In genomic region chr12:1465990-1466389, GRCh38 we compare ENCODE assay signal across 18 cellular contexts.
DNase-seq lines count a peak whose midpoint lies in the region; ATAC-seq, FAIRE-seq and TF ChIP-seq lines count a peak whose summit lies in the region.
"Had no signal": no experiment of that assay in that cellular context is flagged by ENCODE, and none has a peak within 500 bp of the region (broad histone marks: within the 10 kb centered on the region; RNA-seq: fewer than 3 reads in every experiment).

No MANE protein-coding gene starts in this region.

- H3K4me1 Mint-ChIP-seq in nephron, result peaks cover 65% of the 10 kb centered on the region
- peaks cover 9% of the 10 kb centered on the region for H3K4me1 Mint-ChIP-seq in progenitor cell of endocrine pancreas (ENCODE audit: low read depth)
- peaks cover 2% of the 10 kb centered on the region for H3K4me1 Mint-ChIP-seq in stimulated activated effector memory CD8-positive, alpha-beta T cell treated with anti-CD3 and anti-CD28 coated beads, Interleukin-12 subunit alpha, Interleukin-12 subunit beta, amount 100 ng/mL, for 72 hours

- peak; percentile 93 for FAIRE-seq in HTR-8/SVneo (lab: Jason Lieb, UNC)
- FAIRE-seq: A204.1, GM12892, GM18507 had no signal

- no peak for DNase-seq in HTR-8/SVneo (ENCODE audit: insufficient read length, low spot score)
- DNase-seq in progenitor cell of endocrine pancreas (ENCODE audit: low spot score, unreplicated experiment), result no peak
- no peak for DNase-seq in activated naive CD4-positive, alpha-beta T cell treated with anti-CD3 and anti-CD28 coated beads, Interleukin-2, amount 50 U/mL, for 16 hours
- no peak for DNase-seq in activated effector memory CD4-positive, alpha-beta T cell treated with Interleukin-2 at 50 U/mL for 16 hours
- DNase-seq in T-helper 9 cell, result no peak
- no peak for DNase-seq in stimulated activated effector memory CD8-positive, alpha-beta T cell treated with anti-CD3 and anti-CD28 coated beads, Interleukin-12 subunit alpha, Interleukin-12 subunit beta, amount 100 ng/mL, for 72 hours (ENCODE audit: low spot score in 2 of 2)
- DNase-seq: ACHN; BE2C; CD4-positive, alpha-beta T cell; DMS153; DMS79; GDM1; GM23248 had no signal

- peaks cover 7% of the 10 kb centered on the region for H3K36me3 Mint-ChIP-seq in nephron (ENCODE audit: low read depth)
- peaks cover 30% of the 10 kb centered on the region for H3K36me3 Mint-ChIP-seq in progenitor cell of endocrine pancreas (ENCODE audit: insufficient read depth)
- no peaks in the 10 kb centered on the region for H3K36me3 Mint-ChIP-seq in stimulated activated effector memory CD8-positive, alpha-beta T cell treated with anti-CD3 and anti-CD28 coated beads, Interleukin-12 subunit alpha, Interleukin-12 subunit beta, amount 100 ng/mL, for 72 hours

- H3K27ac Mint-ChIP-seq in nephron, result peak overlapping the region; percentile 72 to 90 (median 86)
- peak overlapping the region; percentile 7 for H3K27ac Mint-ChIP-seq in progenitor cell of endocrine pancreas
- no peak overlapping the region for H3K27ac Mint-ChIP-seq in stimulated activated effector memory CD8-positive, alpha-beta T cell treated with anti-CD3 and anti-CD28 coated beads, Interleukin-12 subunit alpha, Interleukin-12 subunit beta, amount 100 ng/mL, for 72 hours
- H3K27ac Mint-ChIP-seq: CD4-positive, alpha-beta T cell; IgD-negative memory B cell had no signal

- H3K27me3 Mint-ChIP-seq in nephron (ENCODE audit: low read depth) (no peaks in the 10 kb centered on the region), progenitor cell of endocrine pancreas (no peaks in the 10 kb centered on the region)
- H3K27me3 Mint-ChIP-seq: CD4-positive, alpha-beta T cell; IgD-negative memory B cell had no signal

- TF ChIP-seq CTCF in nephron (IDR thresholded peaks at IDR 0.05; ENCODE audit: unreplicated experiment in 3 of 3), result no peak
- no peak for TF ChIP-seq CTCF in progenitor cell of endocrine pancreas (IDR thresholded peaks at IDR 0.05; ENCODE audit: unreplicated experiment)

- ATAC-seq in stimulated activated effector memory CD8-positive, alpha-beta T cell treated with anti-CD3 and anti-CD28 coated beads, Interleukin-12 subunit alpha, Interleukin-12 subunit beta, amount 100 ng/mL, for 72 hours, result no peak

- H3K9me3 Mint-ChIP-seq in nephron, result peaks cover 3% of the 10 kb centered on the region
- H3K9me3 Mint-ChIP-seq in progenitor cell of endocrine pancreas (ENCODE audit: low read depth), result peaks cover 10% of the 10 kb centered on the region
- H3K9me3 Mint-ChIP-seq in stimulated activated effector memory CD8-positive, alpha-beta T cell treated with anti-CD3 and anti-CD28 coated beads, Interleukin-12 subunit alpha, Interleukin-12 subunit beta, amount 100 ng/mL, for 72 hours, result no peaks in the 10 kb centered on the region
- H3K9me3 Mint-ChIP-seq: CD4-positive, alpha-beta T cell had no signal

- no peak overlapping the region for H3K4me3 Mint-ChIP-seq in nephron
- H3K4me3 Mint-ChIP-seq in progenitor cell of endocrine pancreas (ENCODE audit: low read depth), result no peak overlapping the region
- no peak overlapping the region for H3K4me3 Mint-ChIP-seq in stimulated activated effector memory CD8-positive, alpha-beta T cell treated with anti-CD3 and anti-CD28 coated beads, Interleukin-12 subunit alpha, Interleukin-12 subunit beta, amount 100 ng/mL, for 72 hours
- H3K4me3 Mint-ChIP-seq: CD4-positive, alpha-beta T cell had no signal
